Comparison of ENCODE assay signal across 30 cellular contexts in genomic region chr18:72208920-72209676, GRCh38.
"Had no signal": no experiment of that assay in that cellular context is flagged by ENCODE, and none has a peak within 500 bp of the region (broad histone marks: within the 10 kb centered on the region; RNA-seq: fewer than 3 reads in every experiment).

No MANE protein-coding gene starts in this region.

- DNase-seq: activated CD4-positive, alpha-beta T cell treated with anti-CD3 and anti-CD28 coated beads for 48 hours; activated CD4-positive, alpha-beta T cell treated with anti-CD3 and anti-CD28 coated beads, Interleukin-2, amount 50 U/mL, for 48 hours; activated CD8-positive, alpha-beta memory T cell treated with anti-CD3 and anti-CD28 coated beads for 24 hours; activated effector memory CD4-positive, alpha-beta T cell treated with Interleukin-2 at 50 U/mL for 16 hours; activated naive CD4-positive, alpha-beta T cell treated with anti-CD3 and anti-CD28 coated beads, Interleukin-2, amount 10 ng/mL, durations not matched to agents 7 days and 5 days; activated naive CD8-positive, alpha-beta T cell treated with anti-CD3 and anti-CD28 coated beads, Interleukin-2, amount 10 ng/mL, durations not matched to agents 7 days and 5 days; cerebellar nuclear complex; colonic mucosa; effector memory CD4-positive, alpha-beta T cell; erythroblast; gastrocnemius medialis; glutamatergic neuron; islet precursor cell; left colon; midbrain; naive thymus-derived CD4-positive, alpha-beta T cell; nucleus accumbens; psoas muscle; stimulated activated CD4-positive, alpha-beta T cell treated with anti-CD3 and anti-CD28 coated beads, Interleukin-4, amount 100 ng/mL, for 24 hours; T-helper 17 cell; T1000; WERI-Rb-1 had no signal

- H3K36me3 ChIP-seq: ascending aorta, cardiac muscle cell, gastrocnemius medialis, pancreas, suprapubic skin, tibial nerve, WERI-Rb-1 had no signal

- H3K27me3 ChIP-seq: ascending aorta, cardiac muscle cell, colonic mucosa, gastrocnemius medialis, pancreas, suprapubic skin, tibial nerve had no signal

- H3K27ac Mint-ChIP-seq: activated naive CD4-positive, alpha-beta T cell treated with anti-CD3 and anti-CD28 coated beads, Interleukin-2, amount 10 ng/mL, durations not matched to agents 7 days and 5 days; activated naive CD8-positive, alpha-beta T cell treated with anti-CD3 and anti-CD28 coated beads, Interleukin-2, amount 10 ng/mL, durations not matched to agents 7 days and 5 days; brain; naive thymus-derived CD4-positive, alpha-beta T cell; stimulated activated effector memory CD8-positive, alpha-beta T cell treated with anti-CD3 and anti-CD28 coated beads, Interleukin-12 subunit alpha, Interleukin-12 subunit beta, amount 100 ng/mL, for 72 hours; T-helper 17 cell had no signal

- H3K4me1 ChIP-seq: ascending aorta, colonic mucosa, gastrocnemius medialis, pancreas, psoas muscle, suprapubic skin, tibial nerve had no signal

- ATAC-seq: activated CD4-positive, CD25-positive, alpha-beta regulatory T cell treated with anti-CD3 and anti-CD28 coated beads, Interleukin-2, amount 50 U/mL, for 24 hours; gastrocnemius medialis; left colon; naive thymus-derived CD4-positive, alpha-beta T cell; pancreas; psoas muscle; stimulated activated effector memory CD8-positive, alpha-beta T cell treated with anti-CD3 and anti-CD28 coated beads, Interleukin-12 subunit alpha, Interleukin-12 subunit beta, amount 100 ng/mL, for 72 hours; T-helper 17 cell had no signal

- FAIRE-seq: pancreas had no signal

- H3K27ac ChIP-seq: ascending aorta, cardiac muscle cell, colonic mucosa, gastrocnemius medialis, pancreas, psoas muscle, suprapubic skin, tibial nerve, WERI-Rb-1 had no signal

- H3K27me3 Mint-ChIP-seq: activated naive CD4-positive, alpha-beta T cell treated with anti-CD3 and anti-CD28 coated beads, Interleukin-2, amount 10 ng/mL, durations not matched to agents 7 days and 5 days; activated naive CD8-positive, alpha-beta T cell treated with anti-CD3 and anti-CD28 coated beads, Interleukin-2, amount 10 ng/mL, durations not matched to agents 7 days and 5 days; brain; naive thymus-derived CD4-positive, alpha-beta T cell; T-helper 17 cell had no signal

- H3K36me3 Mint-ChIP-seq: activated naive CD4-positive, alpha-beta T cell treated with anti-CD3 and anti-CD28 coated beads, Interleukin-2, amount 10 ng/mL, durations not matched to agents 7 days and 5 days; activated naive CD8-positive, alpha-beta T cell treated with anti-CD3 and anti-CD28 coated beads, Interleukin-2, amount 10 ng/mL, durations not matched to agents 7 days and 5 days; brain; naive thymus-derived CD4-positive, alpha-beta T cell; stimulated activated effector memory CD8-positive, alpha-beta T cell treated with anti-CD3 and anti-CD28 coated beads, Interleukin-12 subunit alpha, Interleukin-12 subunit beta, amount 100 ng/mL, for 72 hours had no signal

- H3K9me3 ChIP-seq: ascending aorta, colonic mucosa, gastrocnemius medialis, pancreas, psoas muscle, suprapubic skin had no signal

- H3K4me1 Mint-ChIP-seq: activated naive CD4-positive, alpha-beta T cell treated with anti-CD3 and anti-CD28 coated beads, Interleukin-2, amount 10 ng/mL, durations not matched to agents 7 days and 5 days; activated naive CD8-positive, alpha-beta T cell treated with anti-CD3 and anti-CD28 coated beads, Interleukin-2, amount 10 ng/mL, durations not matched to agents 7 days and 5 days; naive thymus-derived CD4-positive, alpha-beta T cell; stimulated activated effector memory CD8-positive, alpha-beta T cell treated with anti-CD3 and anti-CD28 coated beads, Interleukin-12 subunit alpha, Interleukin-12 subunit beta, amount 100 ng/mL, for 72 hours; T-helper 17 cell had no signal

- H3K4me3 ChIP-seq: ascending aorta, cardiac muscle cell, colonic mucosa, gastrocnemius medialis, pancreas, psoas muscle, suprapubic skin, tibial nerve had no signal

- H3K4me3 Mint-ChIP-seq: activated naive CD4-positive, alpha-beta T cell treated with anti-CD3 and anti-CD28 coated beads, Interleukin-2, amount 10 ng/mL, durations not matched to agents 7 days and 5 days; activated naive CD8-positive, alpha-beta T cell treated with anti-CD3 and anti-CD28 coated beads, Interleukin-2, amount 10 ng/mL, durations not matched to agents 7 days and 5 days; brain; naive thymus-derived CD4-positive, alpha-beta T cell; stimulated activated effector memory CD8-positive, alpha-beta T cell treated with anti-CD3 and anti-CD28 coated beads, Interleukin-12 subunit alpha, Interleukin-12 subunit beta, amount 100 ng/mL, for 72 hours; T-helper 17 cell had no signal
